11 cellular contexts compared by ENCODE assay signal in genomic region chr19:37933965-37934364, GRCh38. TPM values are rescaled to one million over a fixed set of nuclear protein-coding genes. Genes with fewer than 3 reads are reported as not detected.
DNase-seq lines count a peak whose midpoint lies in the region; ATAC-seq and TF ChIP-seq lines count a peak whose summit lies in the region.
"Had no signal": no experiment of that assay in that cellular context is flagged by ENCODE, and none has a peak within 500 bp of the region (broad histone marks: within the 10 kb centered on the region; RNA-seq: fewer than 3 reads in every experiment).

No MANE protein-coding gene starts in this region.

- H3K27me3 Mint-ChIP-seq in chondrocyte (ENCODE audit: low read depth), result no peaks in the 10 kb centered on the region
- peaks cover 0 to 2% (median 0%) of the 10 kb centered on the region in 3 donors for H3K27me3 Mint-ChIP-seq in CD14-positive monocyte (ENCODE audit: low read depth in 3 of 3)
- H3K27me3 Mint-ChIP-seq: activated naive CD4-positive, alpha-beta T cell treated with anti-CD3 and anti-CD28 coated beads, Interleukin-2, amount 50 U/mL, for 24 hours; CD4-positive, CD25-positive, alpha-beta regulatory T cell had no signal

- peaks cover 2% of the 10 kb centered on the region for H3K9me3 Mint-ChIP-seq in chondrocyte (ENCODE audit: low read depth)
- H3K9me3 Mint-ChIP-seq in CD14-positive monocyte, result peaks cover 0 to 11% (median 4%) of the 10 kb centered on the region in 7 donors
- H3K9me3 Mint-ChIP-seq: activated naive CD4-positive, alpha-beta T cell treated with anti-CD3 and anti-CD28 coated beads, Interleukin-2, amount 50 U/mL, for 24 hours had no signal

- no peaks in the 10 kb centered on the region for H3K27me3 ChIP-seq in left lung

- 0 out of 2 replicates have a peak overlapping the region, but pooled peaks have one; percentile 93 for H3K27ac ChIP-seq in 22Rv1
- H3K27ac ChIP-seq in left lung, result no peak overlapping the region
- H3K27ac ChIP-seq: thoracic aorta had no signal

- TF ChIP-seq CTCF in 22Rv1 (IDR thresholded peaks at IDR 0.05), result no peak
- TF ChIP-seq CTCF in chondrocyte (IDR thresholded peaks at IDR 0.05), result peak; percentile 3
- no peak for TF ChIP-seq CTCF in left lung (IDR thresholded peaks at IDR 0.05)
- TF ChIP-seq CTCF in CD14-positive monocyte (IDR thresholded peaks at IDR 0.05), result no peak

- peaks cover 0 to 13% of the 10 kb centered on the region in 2 donors for H3K9me3 ChIP-seq in left lung

- ATAC-seq in left lung, result no peak
- no peak for ATAC-seq in GM19035 (IDR thresholded peaks at IDR 0.05; ENCODE audit: unreplicated experiment)
- ATAC-seq in HG02970 (IDR thresholded peaks at IDR 0.05; ENCODE audit: low FRiP score, unreplicated experiment), result no peak

- H3K36me3 ChIP-seq in left lung, result no peaks in the 10 kb centered on the region
- H3K36me3 ChIP-seq: thoracic aorta had no signal

- H3K4me1 Mint-ChIP-seq in chondrocyte (ENCODE audit: low read depth) (peaks cover 41% of the 10 kb centered on the region), CD14-positive monocyte (peaks cover 37% of the 10 kb centered on the region)

- H3K4me3 Mint-ChIP-seq in chondrocyte (ENCODE audit: unreplicated experiment) (no peak overlapping the region), CD14-positive monocyte (no peak overlapping the region)
- H3K4me3 Mint-ChIP-seq: activated naive CD4-positive, alpha-beta T cell treated with anti-CD3 and anti-CD28 coated beads, Interleukin-2, amount 50 U/mL, for 24 hours had no signal

- H3K36me3 Mint-ChIP-seq in chondrocyte (ENCODE audit: low read depth) (peaks cover 2% of the 10 kb centered on the region), CD14-positive monocyte (peaks cover 12% of the 10 kb centered on the region in 2 donors)

- intact Hi-C loops in left lung (cut with DNase I), result no loop called here
- intact Hi-C loops in CD14-positive monocyte (cut with micrococcal nuclease), result no loop called here

- H3K4me1 ChIP-seq in left lung, result peaks cover 11 to 36% of the 10 kb centered on the region in 2 donors

- H3K27ac Mint-ChIP-seq in chondrocyte (ENCODE audit: unreplicated experiment) (peak overlapping the region; percentile 88), CD14-positive monocyte (peak overlapping the region in 2 of 7 donors; percentile 24 to 75)
- H3K27ac Mint-ChIP-seq: activated naive CD4-positive, alpha-beta T cell treated with anti-CD3 and anti-CD28 coated beads, Interleukin-2, amount 50 U/mL, for 24 hours had no signal

- DNase-seq in M059J (ENCODE audit: low read depth) (peak; percentile 48), chondrocyte (ENCODE audit: low spot score) (no peak), lung microvascular endothelial cell (ENCODE audit: low read depth in 2 of 2) (peak; percentile 63 to 85), left lung (no peak), CD14-positive monocyte (ENCODE audit: low spot score) (no peak)
- DNase-seq: CD4-positive, CD25-positive, alpha-beta regulatory T cell had no signal

- no peak overlapping the region for H3K4me3 ChIP-seq in left lung
- H3K4me3 ChIP-seq: thoracic aorta had no signal

RNA-seq across cellular contexts. Expression of gene SIPA1L3, which starts 27.0 kb away (rescaled TPM):
- total RNA-seq in M059J (2014; rRNA removed; shearing (Covaris generic)), result 12.1 and 22.7 TPM in 2 replicates
- total RNA-seq in chondrocyte (17.5 to 23.8 TPM (median 22.7 TPM) in 3 replicates), lung microvascular endothelial cell (7.2 and 13.1 TPM in 2 replicates), left lung (10 to 100 TPM; 37.2 to 59.0 TPM)
- under 1 TPM; 0.55 to 0.99 TPM for polyA plus RNA-seq in CD14-positive monocyte

RNA-seq across cellular contexts. Expression of gene WDR87, which starts 27.6 kb away (rescaled TPM):
- total RNA-seq in M059J (2014; rRNA removed; shearing (Covaris generic)), result not detected in 2 replicates
- total RNA-seq in chondrocyte (not detected in 3 replicates), lung microvascular endothelial cell (not detected in 2 replicates), left lung (not detected)
- not detected for polyA plus RNA-seq in CD14-positive monocyte
- total RNA-seq: CD4-positive, CD25-positive, alpha-beta regulatory T cell; thoracic aorta had no signal
- polyA plus RNA-seq: CD4-positive, CD25-positive, alpha-beta regulatory T cell had no signal

Comparison
In these comparisons a context has a peak if more than half of its experiments do, and no peak if none do; other contexts are left out.
1. DNase-seq: peak in M059J (single experiment) and lung microvascular endothelial cell (2 of 2); none in chondrocyte (single experiment), left lung (0 of 2) and CD14-positive monocyte (single experiment).